ENCODE assay signal across 8 cellular contexts in genomic region chr1:21956720-21957552, GRCh38. TPM values are rescaled to one million over a fixed set of nuclear protein-coding genes. Genes with fewer than 3 reads are reported as not detected.
A peak's percentile ranks its signal among the peaks of the same experiment; 100 is the strongest.
DNase-seq lines count a peak whose midpoint lies in the region; ATAC-seq and TF ChIP-seq lines count a peak whose summit lies in the region.

No MANE protein-coding gene starts in this region.

- 65% methylated on average over 18 of the region's 18 CpGs for WGBS in hepatocyte (ENCODE audit: low lambda C conversion rate, missing lambda C conversion rate)

- CTCF ChIA-PET in OCI-LY7 (lab: Charles Lee; ENCODE audit: unreplicated experiment), result no interaction called here

- H2AFZ ChIP-seq in OCI-LY7 (ENCODE audit: low read length) (no peak overlapping the region), hepatocyte (no peak overlapping the region)

- H3K36me3 ChIP-seq in OCI-LY7 (ENCODE audit: insufficient read depth, low read length), result no peaks in the 10 kb centered on the region
- H3K36me3 ChIP-seq in hepatocyte (replicated peaks; ENCODE audit: insufficient read depth, low read depth), result no peaks in the 10 kb centered on the region

- H3K4me1 ChIP-seq in OCI-LY7 (ENCODE audit: insufficient read depth, low read length, poor library complexity, severe bottlenecking) (no peaks in the 10 kb centered on the region), hepatocyte (ENCODE audit: insufficient read depth) (peaks cover 11% of the 10 kb centered on the region)

- H3K79me2 ChIP-seq in OCI-LY7 (ENCODE audit: insufficient read depth, low read depth, low read length), result no peaks in the 10 kb centered on the region
- no peaks in the 10 kb centered on the region for H3K79me2 ChIP-seq in hepatocyte

- no peaks in the 10 kb centered on the region for H3K27me3 ChIP-seq in hepatocyte

- TF ChIP-seq CTCF in OCI-LY7 (conservative IDR thresholded peaks at IDR 0.05; ENCODE audit: low read length) (no peak), hepatocyte (IDR thresholded peaks at IDR 0.05; ENCODE audit: poor library complexity) (no peak)

- H3K9me3 ChIP-seq in OCI-LY7 (ENCODE audit: low read length) (no peaks in the 10 kb centered on the region), hepatocyte (ENCODE audit: low read depth) (no peaks in the 10 kb centered on the region)

- ATAC-seq in GM19452 (IDR thresholded peaks at IDR 0.05; ENCODE audit: unreplicated experiment), result no peak
- ATAC-seq in HG03457 (IDR thresholded peaks at IDR 0.05; ENCODE audit: unreplicated experiment), result no peak
- no peak for ATAC-seq in GM21381 (IDR thresholded peaks at IDR 0.05; ENCODE audit: unreplicated experiment)

- no peaks in the 10 kb centered on the region for H4K20me1 ChIP-seq in OCI-LY7 (ENCODE audit: insufficient read depth, low read length)
- no peaks in the 10 kb centered on the region for H4K20me1 ChIP-seq in hepatocyte (ENCODE audit: insufficient read depth, poor library complexity, severe bottlenecking)

- H3K4me3 ChIP-seq in OCI-LY7 (ENCODE audit: low read depth, low read length, poor library complexity, severe bottlenecking) (no peak overlapping the region), hepatocyte (no peak overlapping the region)

- H3K9me2 ChIP-seq in OCI-LY7 (ENCODE audit: insufficient read depth, low read length) (no peaks in the 10 kb centered on the region), hepatocyte (replicated peaks; ENCODE audit: insufficient read depth) (no peaks in the 10 kb centered on the region)

- H3K27ac ChIP-seq in OCI-LY7 (ENCODE audit: low read depth, low read length, poor library complexity, severe bottlenecking) (no peak overlapping the region), hepatocyte (no peak overlapping the region)

- intact Hi-C loops in OCI-LY7 (cut with micrococcal nuclease; ENCODE audit: unreplicated experiment), result no loop called here

- no TSS peak for BruUV-seq in OCI-LY7 (replicated peaks; lab: Mats Ljungman, UMichigan)

- H3K4me2 ChIP-seq in OCI-LY7 (ENCODE audit: low read length), result no peak overlapping the region
- H3K4me2 ChIP-seq in hepatocyte, result no peak overlapping the region

- POLR2A ChIA-PET in OCI-LY7 (lab: Charles Lee), result no interaction called here

- DNase-seq in Daoy (ENCODE audit: low read depth) (peak; percentile 88), OCI-LY7 (ENCODE audit: low spot score) (peak; percentile 5), hepatocyte (ENCODE audit: low spot score) (peak; percentile 74)
- peak; percentile 52 for DNase-seq in activated naive CD4-positive, alpha-beta T cell treated with Interleukin-2 at 50 U/mL for 16 hours
- DNase-seq in stimulated activated CD4-positive, alpha-beta T cell treated with anti-CD3 and anti-CD28 coated beads, Interleukin-4, amount 100 ng/mL, for 24 hours, result peak; percentile 43

RNA-seq across cellular contexts. Expression of gene HSPG2, which starts 19.8 kb away (rescaled TPM):
- total RNA-seq in Daoy (2014; rRNA removed; shearing (Covaris generic)), result 14.2 and 14.7 TPM in 2 replicates
- total RNA-seq in OCI-LY7 (2014; rRNA removed; shearing (Covaris generic)), result 1.2 and 1.6 TPM in 2 replicates
- total RNA-seq in OCI-LY7 (2022), result 3.5 and 4.7 TPM in 2 replicates
- 38.3 and 72.4 TPM in 2 replicates for total RNA-seq in hepatocyte
- 81.2 and 91.2 TPM in 2 replicates for polyA plus RNA-seq in hepatocyte

RNA-seq across cellular contexts. Expression of gene CELA3B, which starts 19.9 kb away (rescaled TPM):
- not detected in 2 replicates for total RNA-seq in Daoy (2014; rRNA removed; shearing (Covaris generic))
- not detected in 2 replicates for total RNA-seq in OCI-LY7 (2014; rRNA removed; shearing (Covaris generic))
- not detected in 2 replicates for total RNA-seq in OCI-LY7 (2022)
- 0.33 TPM in 1 of 2 replicates, not detected in the other for total RNA-seq in hepatocyte
- polyA plus RNA-seq in hepatocyte, result not detected in 2 replicates

RNA-seq across cellular contexts. Expression of gene CELA3A, which starts 44.5 kb away (rescaled TPM):
- total RNA-seq in Daoy (2014; rRNA removed; shearing (Covaris generic)), result not detected in 2 replicates
- not detected in 2 replicates for total RNA-seq in OCI-LY7 (2014; rRNA removed; shearing (Covaris generic))
- total RNA-seq in OCI-LY7 (2022), result not detected in 2 replicates
- 2.2 TPM in 1 of 2 replicates, not detected in the other for total RNA-seq in hepatocyte
- 0.68 TPM in 1 of 2 replicates, not detected in the other for polyA plus RNA-seq in hepatocyte

Comparison
In these comparisons a context has a peak if more than half of its experiments do, and no peak if none do; other contexts are left out.
1. DNase-seq: peak in every context shown above with its lines; median percentile 88 in Daoy; 74 in hepatocyte; 52 in activated naive CD4-positive, alpha-beta T cell treated with Interleukin-2 at 50 U/mL for 16 hours; 43 in stimulated activated CD4-positive, alpha-beta T cell treated with anti-CD3 and anti-CD28 coated beads, Interleukin-4, amount 100 ng/mL, for 24 hours; 5 in OCI-LY7.